Comparison of ENCODE assay signal across 8 cellular contexts in the genomic region with DNA sequence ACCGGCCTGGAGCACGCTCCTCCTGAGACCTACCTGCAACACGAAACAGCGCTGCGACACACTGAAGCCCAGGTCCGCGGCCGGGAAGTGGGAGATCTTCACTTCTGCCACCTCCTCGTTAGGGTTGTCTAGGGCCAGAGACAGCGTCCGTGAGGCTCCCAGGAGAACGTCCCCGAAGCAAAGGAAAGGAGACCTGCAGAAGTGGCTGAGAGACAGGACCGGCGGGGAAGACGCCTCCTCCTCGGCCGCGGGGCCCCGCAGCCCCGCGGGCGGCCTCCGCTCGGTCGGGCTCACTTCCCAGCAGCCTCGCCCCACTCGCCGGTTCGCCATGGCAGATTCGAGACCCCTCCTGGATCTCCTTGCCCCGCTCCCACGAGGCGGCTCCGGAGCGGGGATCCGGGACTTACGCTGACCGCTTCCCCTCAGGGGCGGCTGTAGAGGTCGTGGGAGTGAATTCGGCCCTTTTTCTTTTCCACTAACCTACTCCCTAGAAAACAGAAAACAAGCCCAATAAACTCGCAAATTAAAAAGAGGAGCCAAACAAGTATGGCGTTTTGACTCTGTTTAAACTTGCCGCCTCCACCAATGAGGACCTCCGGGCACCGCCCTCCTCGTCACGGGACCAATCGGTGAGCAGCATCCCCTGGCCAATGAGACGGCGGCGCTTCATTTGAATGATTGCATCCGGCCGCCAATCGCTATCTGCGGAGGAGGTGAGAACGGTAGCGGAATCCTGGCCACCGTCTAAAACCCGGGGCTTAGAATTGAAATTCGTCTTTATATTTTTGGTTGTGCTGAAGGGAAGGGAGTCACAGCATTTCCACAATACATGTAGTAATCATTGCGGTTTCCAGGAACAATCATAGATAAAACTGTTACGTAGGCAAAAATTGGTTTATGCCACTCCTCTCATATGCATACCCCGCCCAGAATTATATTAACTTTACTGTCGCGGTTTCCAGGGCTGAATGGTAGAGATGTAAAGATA.
DNase-seq lines count a peak whose midpoint lies in the region; ATAC-seq and TF ChIP-seq lines count a peak whose summit lies in the region.

A gene with protein sequence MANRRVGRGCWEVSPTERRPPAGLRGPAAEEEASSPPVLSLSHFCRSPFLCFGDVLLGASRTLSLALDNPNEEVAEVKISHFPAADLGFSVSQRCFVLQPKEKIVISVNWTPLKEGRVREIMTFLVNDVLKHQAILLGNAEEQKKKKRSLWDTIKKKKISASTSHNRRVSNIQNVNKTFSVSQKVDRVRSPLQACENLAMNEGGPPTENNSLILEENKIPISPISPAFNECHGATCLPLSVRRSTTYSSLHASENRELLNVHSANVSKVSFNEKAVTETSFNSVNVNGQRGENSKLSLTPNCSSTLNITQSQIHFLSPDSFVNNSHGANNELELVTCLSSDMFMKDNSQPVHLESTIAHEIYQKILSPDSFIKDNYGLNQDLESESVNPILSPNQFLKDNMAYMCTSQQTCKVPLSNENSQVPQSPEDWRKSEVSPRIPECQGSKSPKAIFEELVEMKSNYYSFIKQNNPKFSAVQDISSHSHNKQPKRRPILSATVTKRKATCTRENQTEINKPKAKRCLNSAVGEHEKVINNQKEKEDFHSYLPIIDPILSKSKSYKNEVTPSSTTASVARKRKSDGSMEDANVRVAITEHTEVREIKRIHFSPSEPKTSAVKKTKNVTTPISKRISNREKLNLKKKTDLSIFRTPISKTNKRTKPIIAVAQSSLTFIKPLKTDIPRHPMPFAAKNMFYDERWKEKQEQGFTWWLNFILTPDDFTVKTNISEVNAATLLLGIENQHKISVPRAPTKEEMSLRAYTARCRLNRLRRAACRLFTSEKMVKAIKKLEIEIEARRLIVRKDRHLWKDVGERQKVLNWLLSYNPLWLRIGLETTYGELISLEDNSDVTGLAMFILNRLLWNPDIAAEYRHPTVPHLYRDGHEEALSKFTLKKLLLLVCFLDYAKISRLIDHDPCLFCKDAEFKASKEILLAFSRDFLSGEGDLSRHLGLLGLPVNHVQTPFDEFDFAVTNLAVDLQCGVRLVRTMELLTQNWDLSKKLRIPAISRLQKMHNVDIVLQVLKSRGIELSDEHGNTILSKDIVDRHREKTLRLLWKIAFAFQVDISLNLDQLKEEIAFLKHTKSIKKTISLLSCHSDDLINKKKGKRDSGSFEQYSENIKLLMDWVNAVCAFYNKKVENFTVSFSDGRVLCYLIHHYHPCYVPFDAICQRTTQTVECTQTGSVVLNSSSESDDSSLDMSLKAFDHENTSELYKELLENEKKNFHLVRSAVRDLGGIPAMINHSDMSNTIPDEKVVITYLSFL (N-terminal part only) (minus strand): TSS at position 562 of the 988 bp plus-strand sequence. CDS start 232 bp downstream, at position 330.

- peak within 1 kb of the TSS; percentile 82 for H3K27ac Mint-ChIP-seq in central memory CD8-positive, alpha-beta T cell (ENCODE audit: low read depth)

- ATAC-seq in GM19043 (IDR thresholded peaks at IDR 0.05; ENCODE audit: low read depth, unreplicated experiment) (peak; percentile 99), HG03354 (IDR thresholded peaks at IDR 0.05; ENCODE audit: poor library complexity, severe bottlenecking, unreplicated experiment) (peak; percentile 99)
- ATAC-seq in central memory CD8-positive, alpha-beta T cell (replicated peaks; ENCODE audit: extremely low read depth, poor library complexity, severe bottlenecking): peak; percentile 98

- DNase-seq in AG10803 (ENCODE audit: low read depth) (peak; percentile 93), NCI-H446 (lab: John Stamatoyannopoulos, UW) (peak; percentile 91 to 96), iris pigment epithelial cell (ENCODE audit: low read depth) (peak; percentile 97)
- DNase-seq in activated CD4-positive, CD25-positive, alpha-beta regulatory T cell (lab: John Stamatoyannopoulos, UW): peak; percentile 82 to 89 (median 88)
- DNase-seq in central memory CD8-positive, alpha-beta T cell (ENCODE audit: low spot score in 2 of 2): peak; percentile 93
- peak; percentile 90 to 92 for DNase-seq in stimulated activated CD4-positive, alpha-beta T cell treated with anti-CD3 and anti-CD28 coated beads, Interleukin-12 subunit alpha, Interleukin-12 subunit beta, amount 100 ng/mL, for 24 hours (ENCODE audit: low read depth in 2 of 2)

- H3K4me3 ChIP-seq in AG10803 (ENCODE audit: low read length): peak within 1 kb of the TSS; percentile 87

- peaks cover 5% of the 10 kb centered on the region for H3K36me3 Mint-ChIP-seq in central memory CD8-positive, alpha-beta T cell (ENCODE audit: insufficient read depth)

- no peaks in the 10 kb centered on the region for H3K27me3 Mint-ChIP-seq in central memory CD8-positive, alpha-beta T cell

- peak within 1 kb of the TSS; percentile 90 for H3K4me3 Mint-ChIP-seq in central memory CD8-positive, alpha-beta T cell

- no peaks in the 10 kb centered on the region for H3K9me3 Mint-ChIP-seq in central memory CD8-positive, alpha-beta T cell

- no peak for TF ChIP-seq CTCF in AG10803 (conservative IDR thresholded peaks at IDR 0.05; ENCODE audit: low read length)

- H3K4me1 Mint-ChIP-seq in central memory CD8-positive, alpha-beta T cell: peaks cover 8% of the 10 kb centered on the region

Comparison
In these comparisons a context has a peak if more than half of its experiments do, and no peak if none do; other contexts are left out.
1. Peak in every context shown above with its lines: DNase-seq, ATAC-seq and H3K4me3 ChIP-seq.